31 cellular contexts compared by ENCODE assay signal in the genomic region with DNA sequence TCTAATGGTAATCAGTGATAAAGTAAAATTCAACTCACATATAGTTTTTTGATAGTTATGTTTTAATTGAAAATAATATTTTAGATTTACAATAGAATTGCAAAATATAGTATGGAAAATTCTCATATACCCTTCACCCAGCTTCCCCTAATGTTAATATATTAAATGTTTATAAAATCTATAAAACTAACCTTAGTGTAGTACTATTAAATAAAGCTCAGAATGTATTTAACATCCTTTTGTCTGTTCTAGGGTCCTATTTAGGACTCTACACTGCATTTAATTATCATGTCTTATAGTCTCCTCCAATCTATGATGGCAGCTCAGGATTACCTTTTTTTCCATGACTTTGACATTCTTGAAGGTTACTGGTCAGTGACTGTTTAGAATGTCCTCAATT.
"Had no signal": no experiment of that assay in that cellular context is flagged by ENCODE, and none has a peak within 500 bp of the region (broad histone marks: within the 10 kb centered on the region; RNA-seq: fewer than 3 reads in every experiment).

No MANE protein-coding gene starts in this region.

- H3K4me1 ChIP-seq: adrenal gland, body of pancreas, breast epithelium had no signal

- H3K4me3 ChIP-seq: adrenal gland, body of pancreas, breast epithelium had no signal

- FAIRE-seq: astrocyte had no signal

- H3K9me3 ChIP-seq: adrenal gland, body of pancreas, breast epithelium had no signal

- DNase-seq: activated CD4-positive, alpha-beta memory T cell treated with anti-CD3 and anti-CD28 coated beads, Interleukin-2, amount 10 ng/mL, durations not matched to agents 7 days and 5 days; activated CD4-positive, alpha-beta T cell treated with anti-CD3 and anti-CD28 coated beads for 1 hour; activated CD4-positive, alpha-beta T cell treated with anti-CD3 and anti-CD28 coated beads for 36 hours; activated CD4-positive, alpha-beta T cell treated with anti-CD3 and anti-CD28 coated beads for 48 hours; activated CD4-positive, alpha-beta T cell treated with anti-CD3 and anti-CD28 coated beads, Interleukin-2, amount 10 ng/mL, durations not matched to agents 7 days and 5 days; activated CD4-positive, alpha-beta T cell treated with anti-CD3 and anti-CD28 coated beads, Interleukin-2, amount 50 U/mL, for 48 hours; activated CD4-positive, CD25-positive, alpha-beta regulatory T cell; activated CD8-positive, alpha-beta memory T cell treated with anti-CD3 and anti-CD28 coated beads for 24 hours; activated CD8-positive, alpha-beta memory T cell treated with anti-CD3 and anti-CD28 coated beads, Interleukin-2, amount 10 ng/mL, durations not matched to agents 7 days and 5 days; activated CD8-positive, alpha-beta memory T cell treated with anti-CD3 and anti-CD28 coated beads, Interleukin-2, amount 50 U/mL, for 48 hours; activated CD8-positive, alpha-beta T cell treated with anti-CD3 and anti-CD28 coated beads, Interleukin-2, amount 10 ng/mL, durations not matched to agents 7 days and 5 days; activated effector memory CD4-positive, alpha-beta T cell treated with Interleukin-2 at 50 U/mL for 16 hours; activated gamma-delta T cell treated with Interleukin-2 at 50 U/mL for 16 hours; activated naive CD4-positive, alpha-beta T cell; activated naive CD4-positive, alpha-beta T cell treated with anti-CD3 and anti-CD28 coated beads for 36 hours; activated naive CD4-positive, alpha-beta T cell treated with anti-CD3 and anti-CD28 coated beads, Interleukin-2, amount 50 U/mL, for 16 hours; activated naive CD8-positive, alpha-beta T cell treated with anti-CD3 and anti-CD28 coated beads for 36 hours; activated T-cell treated with anti-CD3 and anti-CD28 coated beads, Interleukin-2, amount 50 U/mL, for 24 hours; activated T-cell treated with anti-CD3 and anti-CD28 coated beads, Interleukin-2, amount 50 U/mL, for 48 hours; adrenal gland; amniotic stem cell; aorta; body of pancreas; brain microvascular endothelial cell; central memory CD4-positive, alpha-beta T cell; T-helper 1 cell; T-helper 2 cell; T-helper 9 cell; WERI-Rb-1 had no signal

- H3K27ac ChIP-seq: adrenal gland, body of pancreas, brain microvascular endothelial cell, breast epithelium, WERI-Rb-1 had no signal

- H3K36me3 ChIP-seq: adrenal gland, brain microvascular endothelial cell, breast epithelium, WERI-Rb-1 had no signal

- H3K27me3 ChIP-seq: adrenal gland, body of pancreas, brain microvascular endothelial cell, breast epithelium had no signal
